13 cellular contexts compared by ENCODE assay signal in genomic region chr6:359261-360035, GRCh38. TPM values are rescaled to one million over a fixed set of nuclear protein-coding genes. Genes with fewer than 3 reads are reported as not detected.
"Had no signal": no experiment of that assay in that cellular context is flagged by ENCODE, and none has a peak within 500 bp of the region (broad histone marks: within the 10 kb centered on the region; RNA-seq: fewer than 3 reads in every experiment).

No MANE protein-coding gene starts in this region.

- H3K27me3 ChIP-seq: brain microvascular endothelial cell, neural progenitor cell, ovary, suprapubic skin had no signal

- H3K4me3 Mint-ChIP-seq: activated T-helper 1 cell treated with anti-CD3 and anti-CD28 coated beads, Interleukin-12 subunit alpha, Interleukin-12 subunit beta, Interleukin-2, Interleukin-4 antibody, amounts not matched to agents 30 ng/mL and 10 ng/mL and 1 ng/mL, durations not matched to agents 14 hours and 24 hours and 36 hours; neural progenitor cell; stimulated activated naive CD8-positive, alpha-beta T cell treated with anti-CD3 and anti-CD28 coated beads, Interleukin-15, Interleukin-2, amounts not matched to agents 100 ng/mL and 50 ng/mL, for 24 hours had no signal

- FAIRE-seq: frontal cortex had no signal

- H3K4me3 ChIP-seq: lung, neural progenitor cell, ovary, suprapubic skin had no signal

- H3K9me3 ChIP-seq: ovary had no signal

- H2AFZ ChIP-seq: neural progenitor cell had no signal

- H3K36me3 ChIP-seq: brain microvascular endothelial cell, neural progenitor cell, ovary, suprapubic skin had no signal

- H3K27ac ChIP-seq: brain microvascular endothelial cell, epithelial cell of prostate, neural progenitor cell, ovary, suprapubic skin had no signal

- H3K27me3 Mint-ChIP-seq: stimulated activated naive CD8-positive, alpha-beta T cell treated with anti-CD3 and anti-CD28 coated beads, Interleukin-15, Interleukin-2, amounts not matched to agents 100 ng/mL and 50 ng/mL, for 24 hours had no signal

- H3K4me2 ChIP-seq: neural progenitor cell had no signal

- H3K4me1 ChIP-seq: suprapubic skin had no signal

- DNase-seq: activated CD4-positive, alpha-beta T cell treated with anti-CD3 and anti-CD28 coated beads, Interleukin-2, amount 50 U/mL, for 1 hour; activated CD8-positive, alpha-beta memory T cell treated with anti-CD3 and anti-CD28 coated beads for 24 hours; anterior cingulate cortex; brain microvascular endothelial cell; stimulated activated CD4-positive, alpha-beta T cell treated with anti-CD3 and anti-CD28 coated beads, Interleukin-2, amount 100 ng/mL, for 48 hours had no signal

- H3K9ac ChIP-seq: neural progenitor cell had no signal

RNA-seq across cellular contexts. Expression of gene IRF4, which starts 32.1 kb away (rescaled TPM):
- total RNA-seq: frontal cortex had no signal
